1 cellular context compared by ENCODE assay signal in the genomic region with DNA sequence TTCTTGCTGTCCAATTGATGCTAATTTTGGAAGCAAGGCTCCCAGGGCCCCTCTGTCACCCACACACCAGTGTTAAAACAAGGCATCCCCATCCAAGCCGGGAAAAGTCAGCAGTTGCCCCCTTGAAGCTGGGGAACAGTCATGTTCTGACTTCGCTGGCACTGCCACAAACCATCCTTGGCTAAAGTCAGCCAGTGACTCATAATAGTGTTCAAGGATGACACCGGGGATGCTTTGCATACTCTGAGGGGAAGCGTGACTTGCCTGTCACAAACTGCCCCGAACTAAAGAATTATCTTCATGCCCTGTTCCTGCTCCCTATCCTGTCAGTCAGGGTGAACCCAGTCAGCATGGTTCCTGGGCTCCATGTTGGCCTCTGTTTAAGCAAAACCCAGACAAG.
TF ChIP-seq lines count a peak whose summit lies in the region.

No MANE protein-coding gene starts in this region.

TF ChIP-seq in WTC11, 78 proteins besides CTCF, POLR2A, EP300 and RAD21 (continued from another document):
- TF ChIP-seq PREB (CRISPR knock-in tag; IDR thresholded peaks at IDR 0.05; ENCODE audit: borderline replicate concordance) (no peak), ATF1 (CRISPR knock-in tag; IDR thresholded peaks at IDR 0.05) (no peak), ZNF232 (CRISPR knock-in tag; IDR thresholded peaks at IDR 0.05) (no peak), ERG (CRISPR knock-in tag; IDR thresholded peaks at IDR 0.05) (no peak), GABPB1 (CRISPR knock-in tag; IDR thresholded peaks at IDR 0.05) (no peak), EMX1 (CRISPR knock-in tag; IDR thresholded peaks at IDR 0.05) (no peak)
- TF ChIP-seq, protein P1, sequence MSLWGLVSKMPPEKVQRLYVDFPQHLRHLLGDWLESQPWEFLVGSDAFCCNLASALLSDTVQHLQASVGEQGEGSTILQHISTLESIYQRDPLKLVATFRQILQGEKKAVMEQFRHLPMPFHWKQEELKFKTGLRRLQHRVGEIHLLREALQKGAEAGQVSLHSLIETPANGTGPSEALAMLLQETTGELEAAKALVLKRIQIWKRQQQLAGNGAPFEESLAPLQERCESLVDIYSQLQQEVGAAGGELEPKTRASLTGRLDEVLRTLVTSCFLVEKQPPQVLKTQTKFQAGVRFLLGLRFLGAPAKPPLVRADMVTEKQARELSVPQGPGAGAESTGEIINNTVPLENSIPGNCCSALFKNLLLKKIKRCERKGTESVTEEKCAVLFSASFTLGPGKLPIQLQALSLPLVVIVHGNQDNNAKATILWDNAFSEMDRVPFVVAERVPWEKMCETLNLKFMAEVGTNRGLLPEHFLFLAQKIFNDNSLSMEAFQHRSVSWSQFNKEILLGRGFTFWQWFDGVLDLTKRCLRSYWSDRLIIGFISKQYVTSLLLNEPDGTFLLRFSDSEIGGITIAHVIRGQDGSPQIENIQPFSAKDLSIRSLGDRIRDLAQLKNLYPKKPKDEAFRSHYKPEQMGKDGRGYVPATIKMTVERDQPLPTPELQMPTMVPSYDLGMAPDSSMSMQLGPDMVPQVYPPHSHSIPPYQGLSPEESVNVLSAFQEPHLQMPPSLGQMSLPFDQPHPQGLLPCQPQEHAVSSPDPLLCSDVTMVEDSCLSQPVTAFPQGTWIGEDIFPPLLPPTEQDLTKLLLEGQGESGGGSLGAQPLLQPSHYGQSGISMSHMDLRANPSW (CRISPR knock-in tag; conservative IDR thresholded peaks at IDR 0.05; ENCODE audit: low read depth), result no peak
- TF ChIP-seq, protein P2, sequence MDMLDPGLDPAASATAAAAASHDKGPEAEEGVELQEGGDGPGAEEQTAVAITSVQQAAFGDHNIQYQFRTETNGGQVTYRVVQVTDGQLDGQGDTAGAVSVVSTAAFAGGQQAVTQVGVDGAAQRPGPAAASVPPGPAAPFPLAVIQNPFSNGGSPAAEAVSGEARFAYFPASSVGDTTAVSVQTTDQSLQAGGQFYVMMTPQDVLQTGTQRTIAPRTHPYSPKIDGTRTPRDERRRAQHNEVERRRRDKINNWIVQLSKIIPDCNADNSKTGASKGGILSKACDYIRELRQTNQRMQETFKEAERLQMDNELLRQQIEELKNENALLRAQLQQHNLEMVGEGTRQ (CRISPR knock-in tag; IDR thresholded peaks at IDR 0.05), result no peak
TF ChIP-seq in WTC11: peak in this region for 0.
